In genomic region chr1:162443906-162444305, GRCh38 we compare ENCODE assay signal across 16 cellular contexts. TPM values are rescaled to one million over a fixed set of nuclear protein-coding genes. Genes with fewer than 3 reads are reported as not detected.
A peak's percentile ranks its signal among the peaks of the same experiment; 100 is the strongest.
DNase-seq lines count a peak whose midpoint lies in the region; FAIRE-seq and TF ChIP-seq lines count a peak whose summit lies in the region.
"Had no signal": no experiment of that assay in that cellular context is flagged by ENCODE, and none has a peak within 500 bp of the region (broad histone marks: within the 10 kb centered on the region; RNA-seq: fewer than 3 reads in every experiment).

No MANE protein-coding gene starts in this region.

- FAIRE-seq in GM12892 (lab: Jason Lieb, UNC) = peak; percentile 14
- FAIRE-seq: A204.1 had no signal

- H3K27ac ChIP-seq in A673 (ENCODE audit: low read depth, low read length, poor library complexity, severe bottlenecking) = no peak overlapping the region
- no peak overlapping the region for H3K27ac ChIP-seq in Peyer's patch
- H3K27ac ChIP-seq: BLaER1 treated with 17β-estradiol and CSF1 and Interleukin-3, amounts not matched to agents 10 nM and 100 nM; SJSA1 had no signal

- H3K9me3 ChIP-seq in A673 (ENCODE audit: low read depth, low read length, poor library complexity, severe bottlenecking) = no peaks in the 10 kb centered on the region
- no peaks in the 10 kb centered on the region for H3K9me3 ChIP-seq in Peyer's patch
- H3K9me3 ChIP-seq: BLaER1 treated with 17β-estradiol and CSF1 and Interleukin-3, amounts not matched to agents 10 nM and 100 nM; HAP-1; SJSA1 had no signal

- peaks cover 18% of the 10 kb centered on the region for H3K4me1 Mint-ChIP-seq in dendritic cell treated with granulocyte-macrophage colony-stimulating factor and Interleukin-4, amounts not matched to agents 40 ng/mL and 50 ng/mL, for 4 days (ENCODE audit: low read depth)

- TF ChIP-seq CTCF in A673 (conservative IDR thresholded peaks at IDR 0.05; ENCODE audit: low read depth, low read length) (no peak), Peyer's patch (IDR thresholded peaks at IDR 0.05) (no peak)

- DNase-seq in A673 (ENCODE audit: low spot score) (peak; percentile 62), GM12892 (ENCODE audit: insufficient read length) (no peak), NOMO-1 treated with DMSO at 0.1 percent for 48 hours (lab: John Stamatoyannopoulos, UW; ENCODE audit: unreplicated experiment) (peak; percentile 34), Peyer's patch (no peak), NCI-H187 treated with DMSO at 0.1 percent for 48 hours (lab: John Stamatoyannopoulos, UW) (no peak)
- DNase-seq in stimulated activated CD4-positive, alpha-beta T cell treated with anti-CD3 and anti-CD28 coated beads, Interleukin-2, amount 100 ng/mL, for 24 hours = no peak
- DNase-seq: IMR-90, NCI-H1417 treated with DMSO at 0.1 percent for 48 hours, NCI-H2029, NCI-H510A, OCI-M1 had no signal

- peaks cover 27% of the 10 kb centered on the region for H3K27me3 Mint-ChIP-seq in dendritic cell treated with granulocyte-macrophage colony-stimulating factor and Interleukin-4, amounts not matched to agents 40 ng/mL and 50 ng/mL, for 4 days

- no TSS peak for BruUV-seq in A673 (replicated peaks; lab: Mats Ljungman, UMichigan)

- H3K36me3 ChIP-seq in A673 (ENCODE audit: insufficient read depth, low read length, poor library complexity, severe bottlenecking) = no peaks in the 10 kb centered on the region
- H3K36me3 ChIP-seq in Peyer's patch = no peaks in the 10 kb centered on the region
- H3K36me3 ChIP-seq: BLaER1 treated with 17β-estradiol and CSF1 and Interleukin-3, amounts not matched to agents 10 nM and 100 nM; HAP-1; SJSA1 had no signal

- H3K4me3 ChIP-seq in A673 (ENCODE audit: low read depth, low read length, poor library complexity, severe bottlenecking) (no peak overlapping the region), Peyer's patch (no peak overlapping the region)
- H3K4me3 ChIP-seq: BLaER1 treated with 17β-estradiol and CSF1 and Interleukin-3, amounts not matched to agents 10 nM and 100 nM; HAP-1; SJSA1 had no signal

- H3K9me3 Mint-ChIP-seq in dendritic cell treated with granulocyte-macrophage colony-stimulating factor and Interleukin-4, amounts not matched to agents 40 ng/mL and 50 ng/mL, for 4 days = peaks cover 8% of the 10 kb centered on the region

- POLR2A ChIA-PET in A673 (lab: Charles Lee; ENCODE audit: low non-redundant PET) = interaction anchor here (0.7 kb wide), 1 partner anchor 47 kb away, joined by 4 read pairs; no protein-coding TSS in a partner anchor

- H3K27me3 ChIP-seq in A673 (replicated peaks; ENCODE audit: insufficient read depth, low read depth, low read length, poor library complexity) (no peaks in the 10 kb centered on the region), Peyer's patch (no peaks in the 10 kb centered on the region)
- H3K27me3 ChIP-seq: BLaER1 treated with 17β-estradiol and CSF1 and Interleukin-3, amounts not matched to agents 10 nM and 100 nM had no signal

- peak overlapping the region; percentile 12 for H3K27ac Mint-ChIP-seq in dendritic cell treated with granulocyte-macrophage colony-stimulating factor and Interleukin-4, amounts not matched to agents 40 ng/mL and 50 ng/mL, for 4 days

- H3K4me1 ChIP-seq in A673 (ENCODE audit: insufficient read depth, low read length, poor library complexity, severe bottlenecking) (peaks cover 13% of the 10 kb centered on the region), Peyer's patch (no peaks in the 10 kb centered on the region)
- H3K4me1 ChIP-seq: HAP-1, SJSA1 had no signal

- no peaks in the 10 kb centered on the region for H3K36me3 Mint-ChIP-seq in dendritic cell treated with granulocyte-macrophage colony-stimulating factor and Interleukin-4, amounts not matched to agents 40 ng/mL and 50 ng/mL, for 4 days (ENCODE audit: low read depth)

- CTCF ChIA-PET in A673 (lab: Charles Lee) = no interaction called here

- intact Hi-C loops in A673 (cut with micrococcal nuclease; ENCODE audit: unreplicated experiment) = no loop called here
- intact Hi-C loops in dendritic cell treated with granulocyte-macrophage colony-stimulating factor and Interleukin-4, amounts not matched to agents 40 ng/mL and 50 ng/mL, for 4 days (cut with micrococcal nuclease) = no loop called here

- no peak for TF ChIP-seq POLR2A in GM12892 (IDR thresholded peaks at IDR 0.05; ENCODE audit: low read depth, low read length)
- no peak for TF ChIP-seq POLR2A in Peyer's patch (IDR thresholded peaks at IDR 0.05)

- no peak overlapping the region for H3K4me3 Mint-ChIP-seq in dendritic cell treated with granulocyte-macrophage colony-stimulating factor and Interleukin-4, amounts not matched to agents 40 ng/mL and 50 ng/mL, for 4 days

RNA-seq across cellular contexts. Expression of gene SH2D1B, which starts 32.0 kb away (rescaled TPM):
- total RNA-seq in A673 (2021) = 0.11 and 0.34 TPM in 2 replicates
- not detected for polyA plus RNA-seq in GM12892 (2012; ENCODE audit: missing spikeins)
- 1 to 10 TPM in 2 of 4 donors, under 1 TPM in 1, not detected in 1; 0.76 to 1.9 (median 1.3) TPM for total RNA-seq in Peyer's patch
- total RNA-seq: SJSA1 had no signal

RNA-seq across cellular contexts. Expression of gene UHMK1, which starts 53.7 kb away (rescaled TPM):
- 50.3 and 62.2 TPM in 2 replicates for total RNA-seq in A673 (2021)
- 37.3 TPM for polyA plus RNA-seq in GM12892 (2012; ENCODE audit: missing spikeins)
- 10 to 100 TPM; 40.6 to 74.3 (median 49.5) TPM for total RNA-seq in Peyer's patch

Comparison
In these comparisons a context has a peak if more than half of its experiments do, and no peak if none do; other contexts are left out.
1. DNase-seq: peak in A673 (single experiment) and NOMO-1 treated with DMSO at 0.1 percent for 48 hours (single experiment); none in GM12892 (single experiment), Peyer's patch (0 of 3), stimulated activated CD4-positive, alpha-beta T cell treated with anti-CD3 and anti-CD28 coated beads, Interleukin-2, amount 100 ng/mL, for 24 hours (0 of 2) and NCI-H187 treated with DMSO at 0.1 percent for 48 hours (single experiment).